Comparison of ENCODE assay signal across 15 cellular contexts in genomic region chr1:1081311-1082238, GRCh38. TPM values are rescaled to one million over a fixed set of nuclear protein-coding genes. Genes with fewer than 3 reads are reported as not detected.
A peak's percentile ranks its signal among the peaks of the same experiment; 100 is the strongest.
DNase-seq lines count a peak whose midpoint lies in the region; ATAC-seq and TF ChIP-seq lines count a peak whose summit lies in the region.
"Had no signal": no experiment of that assay in that cellular context is flagged by ENCODE, and none has a peak within 500 bp of the region (broad histone marks: within the 10 kb centered on the region; RNA-seq: fewer than 3 reads in every experiment).

No MANE protein-coding gene starts in this region.

- H3K27me3 Mint-ChIP-seq in activated naive CD4-positive, alpha-beta T cell treated with anti-CD3 and anti-CD28 coated beads for 36 hours (ENCODE audit: low read depth), result no peaks in the 10 kb centered on the region
- no peaks in the 10 kb centered on the region for H3K27me3 Mint-ChIP-seq in natural killer cell (ENCODE audit: low read depth in 2 of 2)
- H3K27me3 Mint-ChIP-seq in type B pancreatic cell, result no peaks in the 10 kb centered on the region

- peaks cover under 1% of the 10 kb centered on the region for H3K36me3 Mint-ChIP-seq in activated naive CD4-positive, alpha-beta T cell treated with anti-CD3 and anti-CD28 coated beads for 36 hours (ENCODE audit: low read depth)
- H3K36me3 Mint-ChIP-seq in natural killer cell (no peaks in the 10 kb centered on the region), type B pancreatic cell (no peaks in the 10 kb centered on the region)
- H3K36me3 Mint-ChIP-seq: WTC11 had no signal

- peaks cover 8% of the 10 kb centered on the region for H3K4me1 Mint-ChIP-seq in activated naive CD4-positive, alpha-beta T cell treated with anti-CD3 and anti-CD28 coated beads for 36 hours (ENCODE audit: low read depth)
- H3K4me1 Mint-ChIP-seq in natural killer cell, result peaks cover 0 to 4% of the 10 kb centered on the region in 2 donors
- no peaks in the 10 kb centered on the region for H3K4me1 Mint-ChIP-seq in type B pancreatic cell (ENCODE audit: unreplicated experiment)
- H3K4me1 Mint-ChIP-seq: WTC11 had no signal

- no peak overlapping the region for H3K27ac Mint-ChIP-seq in activated naive CD4-positive, alpha-beta T cell treated with anti-CD3 and anti-CD28 coated beads for 36 hours
- H3K27ac Mint-ChIP-seq in natural killer cell (no peak overlapping the region), type B pancreatic cell (no peak overlapping the region)
- H3K27ac Mint-ChIP-seq: WTC11 had no signal

- no peak overlapping the region for H3K4me3 Mint-ChIP-seq in activated naive CD4-positive, alpha-beta T cell treated with anti-CD3 and anti-CD28 coated beads for 36 hours
- H3K4me3 Mint-ChIP-seq in natural killer cell (no peak overlapping the region), type B pancreatic cell (no peak overlapping the region)

- no peak for ATAC-seq in body of pancreas
- ATAC-seq in natural killer cell, result no peak
- no peak for ATAC-seq in HG02852 (IDR thresholded peaks at IDR 0.05; ENCODE audit: unreplicated experiment)
- ATAC-seq: WTC11 had no signal

- DNase-seq in activated naive CD4-positive, alpha-beta T cell treated with anti-CD3 and anti-CD28 coated beads for 36 hours, result peak; percentile 3
- DNase-seq in activated naive CD4-positive, alpha-beta T cell treated with Interleukin-2 at 50 U/mL for 16 hours, result no peak
- DNase-seq in body of pancreas (peak in 3 of 4 donors; percentile 1 to 12 (median 5)), natural killer cell (peak; percentile 15), type B pancreatic cell (ENCODE audit: extremely low spot score, unreplicated experiment) (peak; percentile 72), COR-L47 (lab: John Stamatoyannopoulos, UW) (no peak), NCI-H1930 (lab: John Stamatoyannopoulos, UW) (no peak)
- DNase-seq: colonic mucosa; kidney glomerular epithelial cell; NCI-H1694 treated with DMSO at 0.1 percent for 48 hours; NCI-H526 treated with DMSO at 0.1 percent for 48 hours; stimulated activated CD4-positive, alpha-beta T cell treated with anti-CD3 and anti-CD28 coated beads, Interleukin-1b, Interleukin-23, amount 100 ng/mL, for 48 hours had no signal

- WGBS in body of pancreas, 2 donors, result 89 to 100% methylated on average over 4 to 42 of the region's 52 CpGs

- no peak overlapping the region for H3K4me3 ChIP-seq in body of pancreas
- H3K4me3 ChIP-seq: colonic mucosa, esophagus muscularis mucosa had no signal

- H3K27ac ChIP-seq in body of pancreas, result no peak overlapping the region
- H3K27ac ChIP-seq: colonic mucosa, esophagus muscularis mucosa had no signal

- peaks cover 14% of the 10 kb centered on the region for H3K4me1 ChIP-seq in body of pancreas

- CTCF ChIA-PET in activated naive CD4-positive, alpha-beta T cell treated with anti-CD3 and anti-CD28 coated beads for 36 hours (lab: Charles Lee), result no interaction called here

- no peaks in the 10 kb centered on the region for H3K27me3 ChIP-seq in body of pancreas
- H3K27me3 ChIP-seq: colonic mucosa had no signal

- no peaks in the 10 kb centered on the region for H3K9me3 ChIP-seq in body of pancreas
- H3K9me3 ChIP-seq: colonic mucosa, esophagus muscularis mucosa had no signal

- no peak for TF ChIP-seq CTCF in body of pancreas (IDR thresholded peaks at IDR 0.05)
- no peak for TF ChIP-seq CTCF in natural killer cell (IDR thresholded peaks at IDR 0.05)
- TF ChIP-seq CTCF in type B pancreatic cell (conservative IDR thresholded peaks at IDR 0.05), result no peak

- no peaks in the 10 kb centered on the region for H3K9me3 Mint-ChIP-seq in activated naive CD4-positive, alpha-beta T cell treated with anti-CD3 and anti-CD28 coated beads for 36 hours
- H3K9me3 Mint-ChIP-seq in natural killer cell (no peaks in the 10 kb centered on the region), type B pancreatic cell (no peaks in the 10 kb centered on the region)
- H3K9me3 Mint-ChIP-seq: WTC11 had no signal

- H3K36me3 ChIP-seq in body of pancreas (replicated peaks in 1 of 2; ENCODE audit: insufficient read depth in 1 of 2, low read depth in 2 of 2), result no peaks in the 10 kb centered on the region
- H3K36me3 ChIP-seq: colonic mucosa had no signal

- intact Hi-C loops in activated naive CD4-positive, alpha-beta T cell treated with anti-CD3 and anti-CD28 coated beads for 36 hours (cut with micrococcal nuclease), result no loop called here
- intact Hi-C loops in body of pancreas (cut with DNase I), result no loop called here
- intact Hi-C loops in natural killer cell (cut with micrococcal nuclease), result no loop called here

- TF ChIP-seq POLR2A in body of pancreas (IDR thresholded peaks at IDR 0.05), result no peak

RNA-seq across cellular contexts. Expression of gene RNF223, which starts 7.5 kb away (rescaled TPM):
- not detected for total RNA-seq in activated naive CD4-positive, alpha-beta T cell treated with anti-CD3 and anti-CD28 coated beads for 36 hours
- total RNA-seq in body of pancreas (under 1 TPM in 1 of 2 donors, not detected in 1; 0.26 TPM), natural killer cell (not detected), type B pancreatic cell (ENCODE audit: low replicate concordance) (1.2 and 2.5 TPM in 2 replicates)
- total RNA-seq: esophagus muscularis mucosa, WTC11 had no signal

RNA-seq across cellular contexts. Expression of gene C1orf159, which starts 34.3 kb away (rescaled TPM):
- 10 to 100 TPM; 14.9 to 18.6 TPM for total RNA-seq in activated naive CD4-positive, alpha-beta T cell treated with anti-CD3 and anti-CD28 coated beads for 36 hours
- total RNA-seq in body of pancreas (10 to 100 TPM in 1 of 2 donors, 1 to 10 TPM in 1; 8.8 to 13.2 TPM), natural killer cell (10 to 100 TPM; 19.6 to 25.1 (median 21.5) TPM), type B pancreatic cell (ENCODE audit: low replicate concordance) (20.0 and 21.2 TPM in 2 replicates)

Comparison
In these comparisons a context has a peak if more than half of its experiments do, and no peak if none do; other contexts are left out.
1. DNase-seq: peak in activated naive CD4-positive, alpha-beta T cell treated with anti-CD3 and anti-CD28 coated beads for 36 hours (single experiment), body of pancreas (3 of 4), natural killer cell (single experiment) and type B pancreatic cell (single experiment); none in activated naive CD4-positive, alpha-beta T cell treated with Interleukin-2 at 50 U/mL for 16 hours (single experiment), COR-L47 (single experiment) and NCI-H1930 (0 of 2).